In the genomic region with DNA sequence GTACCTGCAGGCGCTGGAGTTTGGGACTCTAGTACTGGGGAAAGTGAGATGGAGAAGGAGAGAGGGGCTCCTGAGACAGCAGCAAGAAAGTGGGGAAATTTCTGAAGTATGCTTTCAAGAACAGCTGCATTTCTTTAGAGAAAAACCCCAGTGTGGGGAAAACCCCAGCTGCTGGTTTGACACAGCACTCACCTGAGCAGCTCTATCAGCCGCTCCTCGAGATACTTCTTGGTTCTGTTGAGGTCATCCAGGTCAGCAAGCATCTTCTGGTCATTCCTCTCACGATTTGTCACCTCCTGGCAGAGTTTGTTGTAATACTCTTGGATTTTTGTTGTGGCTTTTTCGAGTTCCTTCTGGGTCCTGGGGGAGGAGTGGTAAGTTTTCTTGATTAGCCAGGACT, we compare ENCODE assay signal across 13 cellular contexts. TPM values are rescaled to one million over a fixed set of nuclear protein-coding genes. Genes with fewer than 3 reads are reported as not detected.
DNase-seq lines count a peak whose midpoint lies in the region; ATAC-seq lines count a peak whose summit lies in the region.
"Had no signal": no experiment of that assay in that cellular context is flagged by ENCODE, and none has a peak within 500 bp of the region (broad histone marks: within the 10 kb centered on the region; RNA-seq: fewer than 3 reads in every experiment).

No MANE protein-coding gene starts in this region.

- intact Hi-C loops in posterior vena cava (cut with DNase I), result no loop called here

- ATAC-seq in GM19395 (IDR thresholded peaks at IDR 0.05; ENCODE audit: unreplicated experiment), result peak; percentile 57
- ATAC-seq in HG03196 (IDR thresholded peaks at IDR 0.05; ENCODE audit: unreplicated experiment), result peak; percentile 52

- peak; percentile 68 for DNase-seq in activated effector memory CD4-positive, alpha-beta T cell treated with anti-CD3 and anti-CD28 coated beads, Interleukin-2, amount 50 U/mL, for 16 hours
- no peak for DNase-seq in activated effector memory CD4-positive, alpha-beta T cell treated with Interleukin-2 at 50 U/mL for 16 hours
- DNase-seq in posterior vena cava (ENCODE audit: low spot score) (peak; percentile 10), KG1 (lab: John Stamatoyannopoulos, UW) (no peak), SW 1271 (lab: John Stamatoyannopoulos, UW) (no peak)
- no peak for DNase-seq in effector CD8-positive, alpha-beta T cell (lab: John Stamatoyannopoulos, UW)
- DNase-seq: AML-193, HCEC 1CT, NCI-H2107 had no signal

RNA-seq across cellular contexts. Expression of a gene that starts 18.8 kb away (rescaled TPM):
- total RNA-seq in posterior vena cava, result under 1 TPM; 0.42 to 0.76 TPM
- total RNA-seq: endothelial cell of umbilical vein, LHCN-M2 had no signal

RNA-seq across cellular contexts. Expression of a gene that starts 33.6 kb away (rescaled TPM):
- 10 to 100 TPM; 67.4 to 99.0 TPM for total RNA-seq in posterior vena cava

Comparison
In these comparisons a context has a peak if more than half of its experiments do, and no peak if none do; other contexts are left out.
1. DNase-seq: peak in activated effector memory CD4-positive, alpha-beta T cell treated with anti-CD3 and anti-CD28 coated beads, Interleukin-2, amount 50 U/mL, for 16 hours (single experiment) and posterior vena cava (single experiment); none in activated effector memory CD4-positive, alpha-beta T cell treated with Interleukin-2 at 50 U/mL for 16 hours (single experiment), KG1 (single experiment), SW 1271 (0 of 2) and effector CD8-positive, alpha-beta T cell (single experiment).